ENCODE assay signal across 35 cellular contexts in the genomic region with DNA sequence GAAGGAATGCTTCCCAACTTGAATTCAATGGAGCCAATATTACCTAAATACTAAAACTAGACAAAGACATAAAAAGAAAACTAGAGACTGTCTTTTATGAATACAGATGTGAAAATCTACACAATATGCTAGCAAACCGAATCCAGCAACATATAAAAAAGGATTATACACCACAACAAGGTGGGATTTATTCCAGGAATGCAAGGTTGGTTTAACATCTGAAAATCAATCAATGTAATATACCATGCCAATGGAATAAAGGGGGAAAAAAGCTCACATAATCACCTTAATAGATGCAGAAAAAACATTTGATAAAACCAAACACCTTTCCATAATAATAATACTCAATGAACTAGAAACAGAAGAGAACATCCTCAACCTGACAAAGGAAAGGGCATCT.
"Had no signal": no experiment of that assay in that cellular context is flagged by ENCODE, and none has a peak within 500 bp of the region (broad histone marks: within the 10 kb centered on the region; RNA-seq: fewer than 3 reads in every experiment).

No MANE protein-coding gene starts in this region.

- H3K27me3 ChIP-seq: MG63 had no signal

- DNase-seq: Kasumi-1, MG63, MM.1S, MV-4-11, NCI-H1048, NCI-H1092, NCI-H1092 treated with DMSO at 0.1 percent for 48 hours, NCI-H1105, NCI-H1105 treated with DMSO at 0.1 percent for 48 hours, NCI-H1417, NCI-H1417 treated with DMSO at 0.1 percent for 48 hours, NCI-H1436, NCI-H1436 treated with DMSO at 0.1 percent for 48 hours, NCI-H146, NCI-H1694, NCI-H1694 treated with DMSO at 0.1 percent for 48 hours, NCI-H187, NCI-H187 treated with DMSO at 0.1 percent for 48 hours, NCI-H1930, NCI-H2029, NCI-H2029 treated with DMSO at 0.1 percent for 48 hours, NCI-H2081, NCI-H2081 treated with DMSO at 0.1 percent for 48 hours, NCI-H2107, NCI-H2171, NCI-H2171 treated with DMSO at 0.1 percent for 48 hours, NCI-H2227 treated with DMSO at 0.1 percent for 48 hours, NCI-H226, NCI-H345, NCI-H446, NCI-H446 treated with DMSO at 0.1 percent for 48 hours, NCI-H510A, NCI-H510A treated with DMSO at 0.1 percent for 48 hours, NCI-H524, NCI-H524 treated with DMSO at 0.1 percent for 48 hours had no signal

- H3K4me3 ChIP-seq: MG63 had no signal
